Comparison of ENCODE assay signal across 17 cellular contexts in genomic region chr13:99766641-99767045, GRCh38.
DNase-seq lines count a peak whose midpoint lies in the region; ATAC-seq and TF ChIP-seq lines count a peak whose summit lies in the region.
"Had no signal": no experiment of that assay in that cellular context is flagged by ENCODE, and none has a peak within 500 bp of the region (broad histone marks: within the 10 kb centered on the region; RNA-seq: fewer than 3 reads in every experiment).

No MANE protein-coding gene starts in this region.

- intact Hi-C loops in activated CD8-positive, alpha-beta T cell treated with anti-CD3 and anti-CD28 coated beads for 36 hours (cut with micrococcal nuclease) = no loop called here

- no peaks in the 10 kb centered on the region for H3K4me1 Mint-ChIP-seq in activated CD8-positive, alpha-beta T cell treated with anti-CD3 and anti-CD28 coated beads for 36 hours (ENCODE audit: low read depth)
- H3K4me1 Mint-ChIP-seq: CD14-positive monocyte, nephron progenitor cell had no signal

- no peak overlapping the region for H3K4me3 Mint-ChIP-seq in activated CD8-positive, alpha-beta T cell treated with anti-CD3 and anti-CD28 coated beads for 36 hours
- H3K4me3 Mint-ChIP-seq: CD14-positive monocyte, nephron progenitor cell had no signal

- no peaks in the 10 kb centered on the region for H3K4me1 ChIP-seq in BE2C
- peaks cover 2% of the 10 kb centered on the region; the same call in 1 of the 2 replicates for H3K4me1 ChIP-seq in iPS DF 6.9 (ENCODE audit: control insufficient read depth, insufficient read depth, low read length)
- H3K4me1 ChIP-seq: HAP-1, spleen had no signal

- TF ChIP-seq CTCF in BE2C (IDR thresholded peaks at IDR 0.05; ENCODE audit: low read depth, low read length) (peak; percentile 39), HFF-Myc (IDR thresholded peaks at IDR 0.05; ENCODE audit: low read depth, low read length, missing control alignments) (peak; percentile 27)
- no peak for TF ChIP-seq CTCF in activated CD8-positive, alpha-beta T cell treated with anti-CD3 and anti-CD28 coated beads for 36 hours (IDR thresholded peaks at IDR 0.05)

- WGBS in iPS DF 6.9 (ENCODE audit: insufficient coverage, insufficient read length) = no CpG with 5 or more reads among the region's 2 CpGs

- POLR2A ChIA-PET in activated CD8-positive, alpha-beta T cell treated with anti-CD3 and anti-CD28 coated beads for 36 hours (lab: Charles Lee) = no interaction called here

- CTCF ChIA-PET in activated CD8-positive, alpha-beta T cell treated with anti-CD3 and anti-CD28 coated beads for 36 hours (lab: Charles Lee) = interaction anchor here (0.6 to 1.0 kb wide), 2 partner anchors 10 to 135 kb away, joined by 3 read pairs; no protein-coding TSS in a partner anchor

- no peak overlapping the region for H3K27ac ChIP-seq in iPS DF 6.9 (ENCODE audit: low read length)
- H3K27ac ChIP-seq: spleen had no signal

- H3K36me3 ChIP-seq in BE2C (no peaks in the 10 kb centered on the region), iPS DF 6.9 (ENCODE audit: control insufficient read depth, insufficient read depth, low read length) (no peaks in the 10 kb centered on the region)
- H3K36me3 ChIP-seq: HAP-1 had no signal

- no peaks in the 10 kb centered on the region for H3K27me3 Mint-ChIP-seq in activated CD8-positive, alpha-beta T cell treated with anti-CD3 and anti-CD28 coated beads for 36 hours

- no peaks in the 10 kb centered on the region for H3K9me3 ChIP-seq in BE2C
- H3K9me3 ChIP-seq in iPS DF 6.9 (ENCODE audit: control insufficient read depth, insufficient read depth, low read length) = no peaks in the 10 kb centered on the region

- H3K27ac Mint-ChIP-seq in activated CD8-positive, alpha-beta T cell treated with anti-CD3 and anti-CD28 coated beads for 36 hours = no peak overlapping the region
- H3K27ac Mint-ChIP-seq: CD14-positive monocyte, nephron progenitor cell had no signal

- peak; percentile 27 for DNase-seq in BE2C
- DNase-seq in HFF-Myc (ENCODE audit: extremely low read depth, low read depth) = peak; percentile 3
- peak; percentile 5 for DNase-seq in OCI-M1 (lab: John Stamatoyannopoulos, UW)
- peak; percentile 68 for DNase-seq in iPS DF 6.9 (ENCODE audit: low read depth, low spot score)
- DNase-seq in T-helper 9 cell = no peak
- DNase-seq in SIG-M5 (lab: John Stamatoyannopoulos, UW) = no peak
- DNase-seq in activated CD8-positive, alpha-beta T cell treated with anti-CD3 and anti-CD28 coated beads for 36 hours = no peak
- DNase-seq: activated CD4-positive, alpha-beta T cell treated with anti-CD3 and anti-CD28 coated beads, Interleukin-2, amount 50 U/mL, for 4 hours; activated effector memory CD4-positive, alpha-beta T cell treated with Interleukin-2 at 50 U/mL for 16 hours; central memory CD4-positive, alpha-beta T cell; KG1; NCI-H2227 treated with DMSO at 0.1 percent for 48 hours; nephron progenitor cell; spleen had no signal

- ATAC-seq in HG02678 (IDR thresholded peaks at IDR 0.05; ENCODE audit: unreplicated experiment) = no peak
- no peak for ATAC-seq in activated CD8-positive, alpha-beta T cell treated with anti-CD3 and anti-CD28 coated beads for 36 hours

- H3K27me3 ChIP-seq in BE2C = no peaks in the 10 kb centered on the region
- no peaks in the 10 kb centered on the region for H3K27me3 ChIP-seq in iPS DF 6.9 (ENCODE audit: control insufficient read depth, insufficient read depth, low read length)
- H3K27me3 ChIP-seq: spleen had no signal

- peaks cover 44% of the 10 kb centered on the region for H3K9me3 Mint-ChIP-seq in activated CD8-positive, alpha-beta T cell treated with anti-CD3 and anti-CD28 coated beads for 36 hours

- no peak overlapping the region for H3K4me3 ChIP-seq in BE2C (ENCODE audit: low read depth, low read length)
- H3K4me3 ChIP-seq in HFF-Myc (replicated peaks; ENCODE audit: low read depth, low read length) = no peak overlapping the region
- no peak overlapping the region for H3K4me3 ChIP-seq in iPS DF 6.9 (ENCODE audit: low read length)
- H3K4me3 ChIP-seq: HAP-1, spleen had no signal

- H3K36me3 Mint-ChIP-seq in activated CD8-positive, alpha-beta T cell treated with anti-CD3 and anti-CD28 coated beads for 36 hours (ENCODE audit: low read depth) = peaks cover 28% of the 10 kb centered on the region
- H3K36me3 Mint-ChIP-seq: CD14-positive monocyte had no signal

Comparison
In these comparisons a context has a peak if more than half of its experiments do, and no peak if none do; other contexts are left out.
1. DNase-seq: peak in BE2C (single experiment), HFF-Myc (single experiment), OCI-M1 (single experiment) and iPS DF 6.9 (single experiment); none in T-helper 9 cell (single experiment), SIG-M5 (single experiment) and activated CD8-positive, alpha-beta T cell treated with anti-CD3 and anti-CD28 coated beads for 36 hours (single experiment).